Comparison of ENCODE assay signal across 31 cellular contexts in genomic region chr12:75568801-75569200, GRCh38.
"Had no signal": no experiment of that assay in that cellular context is flagged by ENCODE, and none has a peak within 500 bp of the region (broad histone marks: within the 10 kb centered on the region; RNA-seq: fewer than 3 reads in every experiment).

No MANE protein-coding gene starts in this region.

- H3K9me3 Mint-ChIP-seq: activated T-helper 1 cell treated with anti-CD3 and anti-CD28 coated beads, Interleukin-12 subunit alpha, Interleukin-12 subunit beta, Interleukin-2, Interleukin-4 antibody, amounts not matched to agents 30 ng/mL and 10 ng/mL and 1 ng/mL, durations not matched to agents 14 hours and 24 hours and 36 hours; effector memory CD8-positive, alpha-beta T cell; natural killer cell treated with Interleukin-12 subunit alpha and Interleukin-12 subunit beta and Interleukin-15 and Interleukin-18, amount 100 ng/mL, for 72 hours; stimulated activated effector memory CD8-positive, alpha-beta T cell treated with anti-CD3 and anti-CD28 coated beads, Interleukin-12 subunit alpha, Interleukin-12 subunit beta, amount 100 ng/mL, for 72 hours; stimulated activated naive CD8-positive, alpha-beta T cell treated with anti-CD3 and anti-CD28 coated beads, Interleukin-15, Interleukin-2, amounts not matched to agents 100 ng/mL and 50 ng/mL, for 24 hours; T-helper 1 cell treated with Interleukin-12 subunit alpha and Interleukin-12 subunit beta and Interleukin-4 antibody, amounts not matched to agents 30 μg/mL and 1 μg/mL, for 36 hours had no signal

- H3K4me1 Mint-ChIP-seq: stimulated activated effector memory CD8-positive, alpha-beta T cell treated with anti-CD3 and anti-CD28 coated beads, Interleukin-12 subunit alpha, Interleukin-12 subunit beta, amount 100 ng/mL, for 72 hours had no signal

- H3K4me3 Mint-ChIP-seq: activated T-helper 1 cell treated with anti-CD3 and anti-CD28 coated beads, Interleukin-12 subunit alpha, Interleukin-12 subunit beta, Interleukin-2, Interleukin-4 antibody, amounts not matched to agents 30 ng/mL and 10 ng/mL and 1 ng/mL, durations not matched to agents 14 hours and 24 hours and 36 hours; effector memory CD8-positive, alpha-beta T cell; natural killer cell treated with Interleukin-12 subunit alpha and Interleukin-12 subunit beta and Interleukin-15 and Interleukin-18, amount 100 ng/mL, for 72 hours; stimulated activated effector memory CD8-positive, alpha-beta T cell treated with anti-CD3 and anti-CD28 coated beads, Interleukin-12 subunit alpha, Interleukin-12 subunit beta, amount 100 ng/mL, for 72 hours; stimulated activated naive CD8-positive, alpha-beta T cell treated with anti-CD3 and anti-CD28 coated beads, Interleukin-15, Interleukin-2, amounts not matched to agents 100 ng/mL and 50 ng/mL, for 24 hours; T-helper 1 cell treated with Interleukin-12 subunit alpha and Interleukin-12 subunit beta and Interleukin-4 antibody, amounts not matched to agents 30 μg/mL and 1 μg/mL, for 36 hours had no signal

- H3K27me3 ChIP-seq: left lung, pancreas had no signal

- H3K4me3 ChIP-seq: left lung, lower lobe of right lung, mucosa of descending colon, pancreas, prostate gland, skin epidermis, thoracic aorta had no signal

- H3K4me1 ChIP-seq: left lung, lower lobe of right lung, pancreas, prostate gland had no signal

- H3K36me3 Mint-ChIP-seq: natural killer cell treated with Interleukin-12 subunit alpha and Interleukin-12 subunit beta and Interleukin-15 and Interleukin-18, amount 100 ng/mL, for 72 hours; stimulated activated effector memory CD8-positive, alpha-beta T cell treated with anti-CD3 and anti-CD28 coated beads, Interleukin-12 subunit alpha, Interleukin-12 subunit beta, amount 100 ng/mL, for 72 hours had no signal

- DNase-seq: activated CD4-positive, alpha-beta T cell treated with anti-CD3 and anti-CD28 coated beads for 4 hours; activated CD4-positive, alpha-beta T cell treated with anti-CD3 and anti-CD28 coated beads, Interleukin-2, amount 50 U/mL, for 4 hours; activated CD8-positive, alpha-beta memory T cell treated with anti-CD3 and anti-CD28 coated beads, Interleukin-2, amount 50 U/mL, for 4 hours; activated gamma-delta T cell; activated naive CD4-positive, alpha-beta T cell treated with anti-CD3 and anti-CD28 coated beads, Interleukin-2, amount 50 U/mL, for 16 hours; activated T-cell treated with anti-CD3 and anti-CD28 coated beads, Interleukin-2, amount 50 U/mL, for 1 hour; amniotic stem cell; caudate nucleus; cortex of kidney; effector memory CD8-positive, alpha-beta T cell; left lung; lower lobe of right lung; mucosa of descending colon; pancreas; retina; stimulated activated CD4-positive, alpha-beta T cell treated with anti-CD3 and anti-CD28 coated beads, Interleukin-4, amount 100 ng/mL, for 24 hours; T-helper 9 cell; trophoblast cell had no signal

- H3K27ac Mint-ChIP-seq: activated T-helper 1 cell treated with anti-CD3 and anti-CD28 coated beads, Interleukin-12 subunit alpha, Interleukin-12 subunit beta, Interleukin-2, Interleukin-4 antibody, amounts not matched to agents 30 ng/mL and 10 ng/mL and 1 ng/mL, durations not matched to agents 14 hours and 24 hours and 36 hours; effector memory CD8-positive, alpha-beta T cell; natural killer cell treated with Interleukin-12 subunit alpha and Interleukin-12 subunit beta and Interleukin-15 and Interleukin-18, amount 100 ng/mL, for 72 hours; stimulated activated effector memory CD8-positive, alpha-beta T cell treated with anti-CD3 and anti-CD28 coated beads, Interleukin-12 subunit alpha, Interleukin-12 subunit beta, amount 100 ng/mL, for 72 hours; stimulated activated naive CD8-positive, alpha-beta T cell treated with anti-CD3 and anti-CD28 coated beads, Interleukin-15, Interleukin-2, amounts not matched to agents 100 ng/mL and 50 ng/mL, for 24 hours; T-helper 1 cell treated with Interleukin-12 subunit alpha and Interleukin-12 subunit beta and Interleukin-4 antibody, amounts not matched to agents 30 μg/mL and 1 μg/mL, for 36 hours had no signal

- H3K9me3 ChIP-seq: left lung, lower lobe of right lung, mucosa of descending colon, pancreas, prostate gland, thoracic aorta had no signal

- H3K36me3 ChIP-seq: left lung, lower lobe of right lung, pancreas, prostate gland, thoracic aorta had no signal

- H3K27ac ChIP-seq: left lung, lower lobe of right lung, pancreas, prostate gland, thoracic aorta, VCaP had no signal

- FAIRE-seq: astrocyte, frontal cortex, pancreas, TTC549, urothelium cell line had no signal
